Comparison of ENCODE assay signal across 10 cellular contexts in genomic region chr7:93148727-93149126, GRCh38. TPM values are rescaled to one million over a fixed set of nuclear protein-coding genes. Genes with fewer than 3 reads are reported as not detected.
DNase-seq lines count a peak whose midpoint lies in the region; ATAC-seq, FAIRE-seq and TF ChIP-seq lines count a peak whose summit lies in the region.
"Had no signal": no experiment of that assay in that cellular context is flagged by ENCODE, and none has a peak within 500 bp of the region (broad histone marks: within the 10 kb centered on the region; RNA-seq: fewer than 3 reads in every experiment).

No MANE protein-coding gene starts in this region.

- no peak overlapping the region for H3K4ac ChIP-seq in H1 (replicated peaks; ENCODE audit: insufficient read length, low read depth, low read length)

- no peak for TF ChIP-seq RAD21 in H1 (IDR thresholded peaks at IDR 0.05 in 1 of 2, conservative IDR thresholded peaks at IDR 0.05 in 1 of 2; ENCODE audit: low read depth in 2 of 2, low read length in 2 of 2)

- H3K4me3 ChIP-seq in GM23248 (peak overlapping the region; percentile 72), PC-9 (peak overlapping the region; percentile 20; the same call in 1 of the 2 replicates), H1 (ENCODE audit: extremely low read depth in 1 of 4, insufficient read depth in 2 of 4, low read depth in 3 of 4, low read length in 4 of 4) (no peak overlapping the region), skeletal muscle tissue (ENCODE audit: low read length in 3 of 3) (peak overlapping the region in 1 of 3 donors; percentile 75)

- no peak overlapping the region for H3K56ac ChIP-seq in H1 (replicated peaks; ENCODE audit: insufficient read length, low read depth, low read length)

- H3K27me3 ChIP-seq in GM23248 (replicated peaks; ENCODE audit: insufficient read depth) (no peaks in the 10 kb centered on the region), PC-9 (ENCODE audit: insufficient read depth, low read depth) (no peaks in the 10 kb centered on the region), H1 (replicated peaks in 1 of 4; ENCODE audit: control insufficient read depth in 3 of 4, extremely low read depth in 1 of 4, insufficient read depth in 3 of 4, low read length in 3 of 4) (no peaks in the 10 kb centered on the region), skeletal muscle tissue (ENCODE audit: control insufficient read depth in 3 of 3, insufficient read depth in 3 of 3, low read length in 3 of 3) (no peaks in the 10 kb centered on the region)

- ATAC-seq in HG03159 (IDR thresholded peaks at IDR 0.05; ENCODE audit: unreplicated experiment) (no peak), HG02571 (IDR thresholded peaks at IDR 0.05; ENCODE audit: unreplicated experiment) (no peak)

- H4K20me1 ChIP-seq in GM23248 (ENCODE audit: insufficient read depth) (no peaks in the 10 kb centered on the region), PC-9 (ENCODE audit: insufficient read depth) (no peaks in the 10 kb centered on the region), H1 (replicated peaks in 1 of 2; ENCODE audit: control insufficient read depth in 1 of 2, insufficient read depth in 2 of 2, low read length in 2 of 2) (no peaks in the 10 kb centered on the region)

- H2AFZ ChIP-seq in GM23248 (peak overlapping the region; percentile 85), PC-9 (peak overlapping the region; percentile 64; the same call in 1 of the 2 replicates), H1 (ENCODE audit: low read length) (peak overlapping the region; percentile 6; the same call in 1 of the 2 replicates)

- H3K4me2 ChIP-seq in GM23248 (ENCODE audit: unreplicated experiment) (peak overlapping the region; percentile 98), PC-9 (peak overlapping the region; percentile 68), H1 (ENCODE audit: insufficient read depth in 1 of 2, low read depth in 2 of 2, low read length in 2 of 2) (no peak overlapping the region)

- H3K27ac ChIP-seq in GM23248 = peak overlapping the region; percentile 40; the same call in 1 of the 2 replicates
- H3K27ac ChIP-seq in PC-9 = no peak overlapping the region
- no peak overlapping the region for H3K27ac ChIP-seq in H1 (ENCODE audit: low read depth, low read length)
- peak overlapping the region; percentile 59 for H3K27ac ChIP-seq in skeletal muscle tissue (ENCODE audit: low read depth, low read length)

- no peak overlapping the region for H3K23ac ChIP-seq in H1 (ENCODE audit: insufficient read length)

- no peak overlapping the region for H2BK15ac ChIP-seq in H1 (ENCODE audit: low read length)

- TF ChIP-seq CTCF in PC-9 (conservative IDR thresholded peaks at IDR 0.05) (no peak), H1 (IDR thresholded peaks at IDR 0.05; ENCODE audit: control extremely low read depth in 1 of 3, insufficient read depth in 1 of 3, low read depth in 1 of 3, low read length in 3 of 3) (no peak)

- H3K18ac ChIP-seq in H1 (ENCODE audit: extremely low read depth, low read length) = no peak overlapping the region

- no TSS peak for BruUV-seq in PC-9 (replicated peaks; lab: Mats Ljungman, UMichigan)

- no peak overlapping the region for H2AK5ac ChIP-seq in H1 (ENCODE audit: low read depth, low read length)

- no peak overlapping the region for H2BK12ac ChIP-seq in H1 (ENCODE audit: low read depth, low read length)

- no peaks in the 10 kb centered on the region for H3K23me2 ChIP-seq in H1 (ENCODE audit: low read depth, low read length)

- no peak overlapping the region for H3K14ac ChIP-seq in H1 (ENCODE audit: insufficient read length)

- no peak overlapping the region for H2BK20ac ChIP-seq in H1 (ENCODE audit: low read length)

- peaks cover 6% of the 10 kb centered on the region for H3F3A ChIP-seq in GM23248 (ENCODE audit: insufficient read depth)
- no peaks in the 10 kb centered on the region for H3F3A ChIP-seq in PC-9 (ENCODE audit: insufficient read depth, low read depth)

- POLR2A ChIA-PET in PC-9 (lab: Charles Lee; ENCODE audit: unreplicated experiment) (no interaction called here), H1 (lab: Charles Lee; ENCODE audit: partially characterized antibody) (no interaction called here)

- H4K91ac ChIP-seq in H1 (replicated peaks; ENCODE audit: insufficient read length, low read length) = no peak overlapping the region

- no peak for TF ChIP-seq POLR2A in H1 (IDR thresholded peaks at IDR 0.05; ENCODE audit: control extremely low read depth in 1 of 2, low read depth in 2 of 2, low read length in 2 of 2)

- peak overlapping the region; percentile 75 for H3K9ac ChIP-seq in GM23248
- no peak overlapping the region for H3K9ac ChIP-seq in H1 (replicated peaks in 1 of 4; ENCODE audit: extremely low read depth in 1 of 4, low read depth in 3 of 4, low read length in 3 of 4)
- no peak overlapping the region for H3K9ac ChIP-seq in skeletal muscle tissue (ENCODE audit: low read depth in 1 of 3, low read length in 3 of 3)

- H4K8ac ChIP-seq in H1 (ENCODE audit: extremely low read depth, insufficient read depth, low read length) = no peak overlapping the region

- H3K79me1 ChIP-seq in H1 (ENCODE audit: low read depth, low read length) = no peaks in the 10 kb centered on the region

- H2BK5ac ChIP-seq in H1 (ENCODE audit: low read depth, low read length) = no peak overlapping the region

- H3K9me3 ChIP-seq in GM23248 (ENCODE audit: low read depth) (no peaks in the 10 kb centered on the region), PC-9 (ENCODE audit: insufficient read depth, low read depth) (0 out of 2 replicates have a peak, but pooled peaks cover 3% of the 10 kb centered on the region), H1 (ENCODE audit: insufficient read depth in 2 of 2, low read depth in 1 of 2, low read length in 1 of 2) (no peaks in the 10 kb centered on the region), skeletal muscle tissue (ENCODE audit: control insufficient read depth in 3 of 3, low read length in 3 of 3) (no peaks in the 10 kb centered on the region)

- H2BK120ac ChIP-seq in H1 (replicated peaks; ENCODE audit: low read depth, low read length) = no peak overlapping the region

- no peaks in the 10 kb centered on the region for H3K36me3 ChIP-seq in GM23248 (ENCODE audit: low read depth)
- H3K36me3 ChIP-seq in PC-9 (ENCODE audit: low read depth) = no peaks in the 10 kb centered on the region
- no peaks in the 10 kb centered on the region for H3K36me3 ChIP-seq in H1 (ENCODE audit: control insufficient read depth in 2 of 4, insufficient read depth in 4 of 4, low read length in 3 of 4)
- H3K36me3 ChIP-seq in skeletal muscle tissue (ENCODE audit: control insufficient read depth in 3 of 3, insufficient read depth in 3 of 3, low read length in 3 of 3) = peaks cover 3 to 11% (median 7%) of the 10 kb centered on the region in 3 donors

- CTCF ChIA-PET in PC-9 (lab: Charles Lee) = no interaction called here
- CTCF ChIA-PET in H1 (lab: Charles Lee; ENCODE audit: partially characterized antibody) = no interaction called here

- no peak overlapping the region for H4K5ac ChIP-seq in H1 (ENCODE audit: insufficient read length, low read depth, low read length)

- intact Hi-C loops in PC-9 (cut with micrococcal nuclease; ENCODE audit: unreplicated experiment) = no loop called here

- no peak for TF ChIP-seq EP300 in H1 (IDR thresholded peaks at IDR 0.05; ENCODE audit: borderline replicate concordance in 1 of 2, low read depth in 2 of 2, low read length in 2 of 2)

- H3K79me2 ChIP-seq in GM23248 (ENCODE audit: insufficient read depth) = 0 out of 2 replicates have a peak, but pooled peaks cover 7% of the 10 kb centered on the region
- H3K79me2 ChIP-seq in PC-9 (ENCODE audit: low read depth) = no peaks in the 10 kb centered on the region
- H3K79me2 ChIP-seq in H1 (ENCODE audit: control insufficient read depth in 1 of 2, insufficient read depth in 2 of 2, low read length in 2 of 2) = no peaks in the 10 kb centered on the region

- in situ Hi-C loops in GM23248 (cut with MboI) = no loop called here

- H3K9me2 ChIP-seq in GM23248 (ENCODE audit: insufficient read depth) (no peaks in the 10 kb centered on the region), PC-9 (ENCODE audit: insufficient read depth) (no peaks in the 10 kb centered on the region)

- DNase-seq in GM23248 = no peak
- DNase-seq in PC-9 = no peak
- DNase-seq in H1 (ENCODE audit: low read depth in 1 of 2, low spot score in 2 of 2) = no peak
- DNase-seq in iPS-NIHi7 (ENCODE audit: extremely low spot score) = no peak
- DNase-seq in NCI-H748 (lab: John Stamatoyannopoulos, UW; ENCODE audit: unreplicated experiment) = no peak
- DNase-seq: NCI-H524 had no signal

- WGBS in GM23248 (ENCODE audit: low coverage in 1 of 2, low lambda C conversion rate in 2 of 2, missing lambda C conversion rate in 2 of 2), 2 experiments = 66 to 68% methylated on average over 3 of the region's 3 CpGs
- WGBS in H1 (ENCODE audit: extremely low coverage in 1 of 2, insufficient coverage in 1 of 2, insufficient read length in 1 of 2, insufficient replicate concordance in 2 of 2, low coverage in 1 of 2, low lambda C conversion rate in 2 of 2, missing lambda C conversion rate in 1 of 2), 2 experiments = 82% methylated on average over 3 of the region's 3 CpGs; no CpG with 5 or more reads in 1 of the 2 experiments

- peaks cover 19% of the 10 kb centered on the region for H3K4me1 ChIP-seq in GM23248 (ENCODE audit: insufficient read depth)
- H3K4me1 ChIP-seq in PC-9 (replicated peaks; ENCODE audit: insufficient read depth) = peaks cover 23% of the 10 kb centered on the region; the same call in 1 of the 2 replicates
- 0 out of 7 replicates have a peak, but pooled peaks cover 0 to 2% (median under 1%) of the 10 kb centered on the region in 4 experiments for H3K4me1 ChIP-seq in H1 (replicated peaks in 1 of 4; ENCODE audit: control insufficient read depth in 3 of 4, insufficient read depth in 4 of 4, low read length in 3 of 4)
- peaks cover 4 to 6% (median 4%) of the 10 kb centered on the region in 3 donors for H3K4me1 ChIP-seq in skeletal muscle tissue (ENCODE audit: control insufficient read depth in 3 of 3, insufficient read depth in 3 of 3, low read length in 3 of 3)

- FAIRE-seq in H1 (lab: Jason Lieb, UNC) = no peak

RNA-seq across cellular contexts. Expression of gene SAMD9L, which starts 0.5 kb away (rescaled TPM):
- 11.0 and 17.0 TPM in 2 replicates for total RNA-seq in GM23248 (2014; rRNA removed; shearing (Covaris generic))
- polyA plus RNA-seq in GM23248 (2016; fragmentation: Nextera tagmentation; extraction: Ambion mirVana) = 18.5 and 19.9 TPM in 2 replicates
- 3.6 and 4.1 TPM in 2 replicates for total RNA-seq in PC-9 (2021)
- not detected in 2 replicates for total RNA-seq in H1 (2021; fragmentation: NEBNext Ultra II Directional; extraction: Animal tissue kit (Norgen Biotek cat#: 25700))
- polyA plus RNA-seq in H1 (2011; rRNA removed) = not detected in 2 replicates
- not detected for polyA plus RNA-seq in H1 (2011; cell fraction: cytosol; rRNA removed)
- not detected for polyA plus RNA-seq in H1 (2011; cell fraction: nucleus; rRNA removed)
- polyA plus RNA-seq in H1 (2012, experiment 1 of 2) = not detected in 4 replicates
- polyA plus RNA-seq in H1 (2012, experiment 2 of 2) = not detected
- polyA plus RNA-seq in H1 (2013, experiment 1 of 2) = not detected
- polyA plus RNA-seq in H1 (2013, experiment 2 of 2) = not detected
- polyA minus RNA-seq in H1 (2011; rRNA and poly(A)+ RNA removed) = not detected in 2 replicates
- polyA minus RNA-seq in H1 (2011; cell fraction: cytosol; rRNA and poly(A)+ RNA removed) = not detected
- not detected for polyA minus RNA-seq in H1 (2011; cell fraction: nucleus; rRNA and poly(A)+ RNA removed)
- total RNA-seq in skeletal muscle tissue = 4.2 TPM
- total RNA-seq: G401 had no signal

RNA-seq across cellular contexts. Expression of gene SAMD9, which starts 30.9 kb away (rescaled TPM):
- 26.2 and 31.2 TPM in 2 replicates for total RNA-seq in GM23248 (2014; rRNA removed; shearing (Covaris generic))
- polyA plus RNA-seq in GM23248 (2016; fragmentation: Nextera tagmentation; extraction: Ambion mirVana) (14.1 and 15.3 TPM in 2 replicates), H1 (2011; rRNA removed) (0.02 TPM in 1 of 2 replicates, not detected in the other)
- total RNA-seq in PC-9 (2021) (7.0 and 12.1 TPM in 2 replicates), skeletal muscle tissue (3.1 TPM)
- total RNA-seq in H1 (2021; fragmentation: NEBNext Ultra II Directional; extraction: Animal tissue kit (Norgen Biotek cat#: 25700)) = 0.04 TPM in 1 of 2 replicates, not detected in the other
- polyA plus RNA-seq in H1 (2011; cell fraction: cytosol; rRNA removed) = not detected
- polyA plus RNA-seq in H1 (2011; cell fraction: nucleus; rRNA removed) = not detected
- 0.03 to 0.06 TPM (median 0.03 TPM) in 3 of 4 replicates, not detected in the other for polyA plus RNA-seq in H1 (2012, experiment 1 of 2)
- not detected for polyA plus RNA-seq in H1 (2012, experiment 2 of 2)
- polyA plus RNA-seq in H1 (2013, experiment 1 of 2) = 0.04 TPM
- polyA plus RNA-seq in H1 (2013, experiment 2 of 2) = 0.02 TPM
- polyA minus RNA-seq in H1 (2011; rRNA and poly(A)+ RNA removed) = 0.05 TPM in 1 of 2 replicates, not detected in the other
- polyA minus RNA-seq in H1 (2011; cell fraction: cytosol; rRNA and poly(A)+ RNA removed) = not detected
- not detected for polyA minus RNA-seq in H1 (2011; cell fraction: nucleus; rRNA and poly(A)+ RNA removed)
- total RNA-seq: G401 had no signal

Comparison
In these comparisons a context has a peak if more than half of its experiments do, and no peak if none do; other contexts are left out.
1. H2AFZ ChIP-seq: peak in every context shown above with its lines; median percentile 85 in GM23248; 64 in PC-9; 6 in H1.
2. H3K27ac ChIP-seq: peak in GM23248 (single experiment) and skeletal muscle tissue (single experiment); none in PC-9 (single experiment) and H1 (single experiment).
3. H3K4me2 ChIP-seq: peak in GM23248 (single experiment) and PC-9 (single experiment); none in H1 (0 of 2).
4. H3K4me3 ChIP-seq: peak in GM23248 (single experiment) and PC-9 (single experiment); none in H1 (0 of 4).